ENCODE assay signal across 14 cellular contexts in genomic region chr13:36029171-36029570, GRCh38.
DNase-seq lines count a peak whose midpoint lies in the region; ATAC-seq and TF ChIP-seq lines count a peak whose summit lies in the region.
"Had no signal": no experiment of that assay in that cellular context is flagged by ENCODE, and none has a peak within 500 bp of the region (broad histone marks: within the 10 kb centered on the region; RNA-seq: fewer than 3 reads in every experiment).

No MANE protein-coding gene starts in this region.

- H3K4me3 ChIP-seq in astrocyte of the cerebellum (ENCODE audit: low read depth, low read length) (no peak overlapping the region), fibroblast of pulmonary artery (replicated peaks; ENCODE audit: low read depth, low read length) (no peak overlapping the region)
- H3K4me3 ChIP-seq: adrenal gland had no signal

- DNase-seq in Daoy (ENCODE audit: low read depth) (peak; percentile 78), NCI-H146 (lab: John Stamatoyannopoulos, UW) (peak; percentile 81), astrocyte of the cerebellum (ENCODE audit: low read depth) (peak; percentile 74), fibroblast of pulmonary artery (ENCODE audit: low read depth) (peak; percentile 54), GM19238 (ENCODE audit: insufficient read length, low spot score) (no peak)
- DNase-seq: adrenal gland; Caco-2; H7; MM.1S; stimulated activated CD4-positive, alpha-beta T cell treated with anti-CD3 and anti-CD28 coated beads, Interleukin-2, amount 100 ng/mL, for 48 hours; WERI-Rb-1 had no signal

- TF ChIP-seq CTCF in astrocyte of the cerebellum (IDR thresholded peaks at IDR 0.05; ENCODE audit: low read depth, low read length, missing control alignments) (no peak), fibroblast of pulmonary artery (IDR thresholded peaks at IDR 0.05; ENCODE audit: low read length, missing control alignments) (no peak)

- ATAC-seq in GM21526 (IDR thresholded peaks at IDR 0.05; ENCODE audit: low FRiP score, unreplicated experiment) (no peak), HG03159 (IDR thresholded peaks at IDR 0.05; ENCODE audit: unreplicated experiment) (no peak), GM19023 (IDR thresholded peaks at IDR 0.05; ENCODE audit: unreplicated experiment) (no peak)

- in situ Hi-C loops in astrocyte of the cerebellum (cut with HindIII; ENCODE audit: low sequenced_read_pairs) = no loop called here
